ENCODE assay signal across 16 cellular contexts in the genomic region with DNA sequence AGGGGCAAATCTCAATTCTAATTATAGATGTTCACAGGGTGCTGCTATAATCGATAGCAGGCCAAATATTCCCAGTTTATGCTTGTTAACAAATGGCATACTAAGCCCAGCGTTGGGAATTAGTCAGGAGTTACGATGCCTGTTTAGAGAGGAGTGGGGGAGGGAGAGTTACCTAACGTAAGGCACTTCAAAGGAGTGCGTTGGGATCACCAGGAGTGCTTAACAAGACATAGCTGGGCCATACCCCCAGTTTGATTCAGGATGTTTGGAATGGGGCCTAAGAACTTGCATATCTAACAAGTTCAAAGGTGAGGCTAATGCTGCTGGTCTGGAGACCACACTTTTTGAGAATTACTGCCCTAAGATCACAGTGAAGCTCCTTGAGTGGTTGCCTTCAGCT. TPM values are rescaled to one million over a fixed set of nuclear protein-coding genes. Genes with fewer than 3 reads are reported as not detected.
DNase-seq lines count a peak whose midpoint lies in the region; ATAC-seq and TF ChIP-seq lines count a peak whose summit lies in the region.
"Had no signal": no experiment of that assay in that cellular context is flagged by ENCODE, and none has a peak within 500 bp of the region (broad histone marks: within the 10 kb centered on the region; RNA-seq: fewer than 3 reads in every experiment).

No MANE protein-coding gene starts in this region.

- CTCF ChIA-PET in HEK293 (lab: Yijun Ruan, JAX), result no interaction called here

- H3K4me3 Mint-ChIP-seq in endodermal cell, result no peak overlapping the region
- no peak overlapping the region for H3K4me3 Mint-ChIP-seq in natural killer cell treated with Interleukin-12 subunit alpha and Interleukin-12 subunit beta and Interleukin-15 and Interleukin-18, amount 100 ng/mL, for 72 hours
- H3K4me3 Mint-ChIP-seq: CD8-positive, alpha-beta memory T cell; H9 had no signal

- 66 to 86% methylated on average over 5 of the region's 5 CpGs for WGBS in endodermal cell (ENCODE audit: insufficient coverage in 1 of 2, insufficient read length in 1 of 2), 2 experiments
- no CpG with 5 or more reads among the region's 5 CpGs for WGBS in trophoblast cell (ENCODE audit: extremely low coverage, insufficient coverage, insufficient read length)

- H3K23ac ChIP-seq in trophoblast cell (ENCODE audit: low read length), result peak overlapping the region; percentile 85

- no peaks in the 10 kb centered on the region for H3K9me3 ChIP-seq in HEK293 (ENCODE audit: control insufficient read depth, insufficient read depth, low read depth, low read length)
- peaks cover under 1% of the 10 kb centered on the region for H3K9me3 ChIP-seq in endodermal cell (ENCODE audit: control insufficient read depth, low read length)
- H3K9me3 ChIP-seq in trophoblast cell (ENCODE audit: insufficient read depth, low read depth, low read length), result no peaks in the 10 kb centered on the region
- H3K9me3 ChIP-seq: A549, BLaER1, Caco-2 had no signal

- no peak overlapping the region for H3K18ac ChIP-seq in trophoblast cell (ENCODE audit: low read length)

- H2AFZ ChIP-seq in trophoblast cell (ENCODE audit: insufficient read depth, low read length, poor library complexity), result no peak overlapping the region
- H2AFZ ChIP-seq: GM23248 had no signal

- H3K36me3 Mint-ChIP-seq in endodermal cell (ENCODE audit: low read depth), result peaks cover 20% of the 10 kb centered on the region
- no peaks in the 10 kb centered on the region for H3K36me3 Mint-ChIP-seq in natural killer cell treated with Interleukin-12 subunit alpha and Interleukin-12 subunit beta and Interleukin-15 and Interleukin-18, amount 100 ng/mL, for 72 hours
- H3K36me3 Mint-ChIP-seq: CD8-positive, alpha-beta memory T cell had no signal

- H4K8ac ChIP-seq in trophoblast cell (ENCODE audit: low read depth, low read length), result no peak overlapping the region

- TF ChIP-seq CTCF in HEK293 (tag by site-specific recombination; IDR thresholded peaks at IDR 0.05), result no peak
- TF ChIP-seq CTCF in endodermal cell (conservative IDR thresholded peaks at IDR 0.05), result no peak

- H2BK5ac ChIP-seq in trophoblast cell (ENCODE audit: low read depth, low read length, poor library complexity), result no peak overlapping the region

- H3K79me1 ChIP-seq in trophoblast cell (ENCODE audit: low read length), result no peaks in the 10 kb centered on the region

- no peak overlapping the region for H2BK12ac ChIP-seq in trophoblast cell (ENCODE audit: low read length)

- no peak overlapping the region for H4K91ac ChIP-seq in trophoblast cell (ENCODE audit: low read depth, low read length)

- no peak overlapping the region for H3K4me2 ChIP-seq in trophoblast cell (ENCODE audit: low read length)
- H3K4me2 ChIP-seq: A549, BLaER1 had no signal

- no peaks in the 10 kb centered on the region; the same call in 1 of the 2 replicates for H3K4me1 ChIP-seq in HEK293 (ENCODE audit: control insufficient read depth, insufficient read depth, low read length)
- peaks cover 3% of the 10 kb centered on the region for H3K4me1 ChIP-seq in endodermal cell (ENCODE audit: control insufficient read depth, insufficient read depth, low read length)
- H3K4me1 ChIP-seq in trophoblast cell (ENCODE audit: control insufficient read depth in 1 of 2, insufficient read depth in 2 of 2, low read length in 2 of 2), result no peaks in the 10 kb centered on the region
- H3K4me1 ChIP-seq: A549, BLaER1, Caco-2 had no signal

- H3K27ac Mint-ChIP-seq in endodermal cell, result peak overlapping the region; percentile 3
- no peak overlapping the region for H3K27ac Mint-ChIP-seq in natural killer cell treated with Interleukin-12 subunit alpha and Interleukin-12 subunit beta and Interleukin-15 and Interleukin-18, amount 100 ng/mL, for 72 hours
- H3K27ac Mint-ChIP-seq: H9 had no signal

- DNase-seq in ELF-1 (ENCODE audit: low read depth, low spot score), result peak; percentile 3
- peak; percentile 50 for DNase-seq in endodermal cell
- DNase-seq in trophoblast cell, result no peak
- no peak for DNase-seq in NCI-H510A (lab: John Stamatoyannopoulos, UW)
- no peak for DNase-seq in activated CD4-positive, CD25-positive, alpha-beta regulatory T cell (lab: John Stamatoyannopoulos, UW)
- no peak for DNase-seq in natural killer cell treated with Interleukin-12 subunit alpha and Interleukin-12 subunit beta and Interleukin-15 and Interleukin-18, amount 100 ng/mL, for 72 hours (ENCODE audit: low spot score)
- DNase-seq: Caco-2; CD8-positive, alpha-beta memory T cell; DND-41; GF-D8; GM23248; H9 had no signal

- no peak for ATAC-seq in natural killer cell treated with Interleukin-12 subunit alpha and Interleukin-12 subunit beta and Interleukin-15 and Interleukin-18, amount 100 ng/mL, for 72 hours
- ATAC-seq: A549, HepG2 had no signal

- H2BK120ac ChIP-seq in trophoblast cell (ENCODE audit: insufficient read depth, low read length, poor library complexity), result no peak overlapping the region

- H3K27me3 ChIP-seq in endodermal cell (ENCODE audit: control insufficient read depth, insufficient read depth, low read length, poor library complexity, severe bottlenecking), result no peaks in the 10 kb centered on the region
- H3K27me3 ChIP-seq in trophoblast cell (ENCODE audit: insufficient read depth, low read length), result no peaks in the 10 kb centered on the region
- H3K27me3 ChIP-seq: BLaER1 had no signal

- H3K4me1 Mint-ChIP-seq in endodermal cell, result peaks cover 15% of the 10 kb centered on the region
- H3K4me1 Mint-ChIP-seq in natural killer cell treated with Interleukin-12 subunit alpha and Interleukin-12 subunit beta and Interleukin-15 and Interleukin-18, amount 100 ng/mL, for 72 hours (ENCODE audit: low read depth in 2 of 2), result peaks cover 4 to 5% of the 10 kb centered on the region in 2 donors

- H3K27ac ChIP-seq in HEK293 (ENCODE audit: extremely low read depth, low read depth, low read length) (no peak overlapping the region), endodermal cell (ENCODE audit: low read depth, low read length) (no peak overlapping the region), trophoblast cell (ENCODE audit: low read depth, low read length) (no peak overlapping the region)
- H3K27ac ChIP-seq: A549, BLaER1, GM23248 had no signal

- POLR2A ChIA-PET in HEK293 (lab: Yijun Ruan, JAX), result no interaction called here

- no peak overlapping the region for H3K4ac ChIP-seq in trophoblast cell (ENCODE audit: low read depth, low read length)

- no peak overlapping the region for H2AK5ac ChIP-seq in trophoblast cell (ENCODE audit: low read length)

- peaks cover 5% of the 10 kb centered on the region for H3K9me3 Mint-ChIP-seq in endodermal cell
- H3K9me3 Mint-ChIP-seq in natural killer cell treated with Interleukin-12 subunit alpha and Interleukin-12 subunit beta and Interleukin-15 and Interleukin-18, amount 100 ng/mL, for 72 hours, result no peaks in the 10 kb centered on the region
- H3K9me3 Mint-ChIP-seq: CD8-positive, alpha-beta memory T cell had no signal

- H3K79me2 ChIP-seq in trophoblast cell (ENCODE audit: control insufficient read depth, insufficient read depth, low read length, poor library complexity), result no peaks in the 10 kb centered on the region

- H3K9ac ChIP-seq in endodermal cell (ENCODE audit: extremely low read depth, low read length, poor library complexity, severe bottlenecking), result no peak overlapping the region
- no peak overlapping the region for H3K9ac ChIP-seq in trophoblast cell (ENCODE audit: low read length)
- H3K9ac ChIP-seq: BLaER1, GM23248 had no signal

- no peak overlapping the region for H4K12ac ChIP-seq in trophoblast cell (ENCODE audit: low read depth, low read length)

- no peaks in the 10 kb centered on the region for H3K27me3 Mint-ChIP-seq in endodermal cell (ENCODE audit: insufficient read depth)
- H3K27me3 Mint-ChIP-seq in natural killer cell treated with Interleukin-12 subunit alpha and Interleukin-12 subunit beta and Interleukin-15 and Interleukin-18, amount 100 ng/mL, for 72 hours, result peaks cover 0 to 4% of the 10 kb centered on the region in 2 donors

- H3K36me3 ChIP-seq in HEK293 (ENCODE audit: control insufficient read depth in 2 of 2, insufficient read depth in 1 of 2, low read length in 2 of 2) (no peaks in the 10 kb centered on the region), endodermal cell (ENCODE audit: control insufficient read depth, insufficient read depth, low read length) (peaks cover 19% of the 10 kb centered on the region), trophoblast cell (ENCODE audit: control insufficient read depth in 1 of 2, insufficient read depth in 2 of 2, low read length in 2 of 2) (no peaks in the 10 kb centered on the region)

- H3K14ac ChIP-seq in trophoblast cell (ENCODE audit: low read length), result no peak overlapping the region

- no peak overlapping the region for H3K4me3 ChIP-seq in HEK293 (ENCODE audit: low read depth, low read length)
- H3K4me3 ChIP-seq in endodermal cell (ENCODE audit: low read length), result no peak overlapping the region
- H3K4me3 ChIP-seq in trophoblast cell (ENCODE audit: low read depth, low read length), result no peak overlapping the region
- H3K4me3 ChIP-seq: A549, BLaER1, GM23248 had no signal

TF ChIP-seq in HEK293, 187 proteins besides CTCF, POLR2A, EP300 and RAD21:
- TF ChIP-seq ZNF239 (tag by site-specific recombination; IDR thresholded peaks at IDR 0.05) (peak; percentile 31; the same call in 1 of the 2 replicates), ZXDB (tag by site-specific recombination; IDR thresholded peaks at IDR 0.05) (no peak)

RNA-seq across cellular contexts. Expression of gene SRP19, which starts 14.5 kb away (rescaled TPM):
- 10 to 100 TPM; 65.4 to 65.7 TPM for total RNA-seq in endodermal cell
- polyA plus RNA-seq in endodermal cell (2013, experiment 1 of 2), result 82.5 TPM
- polyA plus RNA-seq in endodermal cell (2013, experiment 2 of 2), result 71.9 TPM
- 123 and 133 TPM in 2 replicates for polyA plus RNA-seq in trophoblast cell (2013)
- 10 to 100 TPM; 62.4 to 70.7 TPM for total RNA-seq in natural killer cell treated with Interleukin-12 subunit alpha and Interleukin-12 subunit beta and Interleukin-15 and Interleukin-18, amount 100 ng/mL, for 72 hours

Comparison
In these comparisons a context has a peak if more than half of its experiments do, and no peak if none do; other contexts are left out.
1. DNase-seq: peak in ELF-1 (single experiment) and endodermal cell (single experiment); none in trophoblast cell (0 of 2), NCI-H510A (single experiment), activated CD4-positive, CD25-positive, alpha-beta regulatory T cell (0 of 4) and natural killer cell treated with Interleukin-12 subunit alpha and Interleukin-12 subunit beta and Interleukin-15 and Interleukin-18, amount 100 ng/mL, for 72 hours (single experiment).